ENCODE assay signal across 26 cellular contexts in genomic region chr12:100953217-100953616, GRCh38.
DNase-seq lines count a peak whose midpoint lies in the region; ATAC-seq and TF ChIP-seq lines count a peak whose summit lies in the region.
"Had no signal": no experiment of that assay in that cellular context is flagged by ENCODE, and none has a peak within 500 bp of the region (broad histone marks: within the 10 kb centered on the region; RNA-seq: fewer than 3 reads in every experiment).

No MANE protein-coding gene starts in this region.

- no peak for TF ChIP-seq CTCF in cardiac fibroblast (IDR thresholded peaks at IDR 0.05; ENCODE audit: low read depth, low read length)
- no peak for TF ChIP-seq CTCF in chondrocyte (IDR thresholded peaks at IDR 0.05)

- peaks cover 40% of the 10 kb centered on the region for H3K4me1 Mint-ChIP-seq in chondrocyte (ENCODE audit: low read depth)
- H3K4me1 Mint-ChIP-seq: activated CD4-positive, alpha-beta memory T cell treated with anti-CD3 and anti-CD28 coated beads, Interleukin-2, amount 10 ng/mL, durations not matched to agents 7 days and 5 days; activated naive CD8-positive, alpha-beta T cell treated with anti-CD3 and anti-CD28 coated beads, Interleukin-2, amount 50 U/mL, for 24 hours; neural crest cell; stimulated activated effector memory CD8-positive, alpha-beta T cell treated with anti-CD3 and anti-CD28 coated beads, Interleukin-12 subunit alpha, Interleukin-12 subunit beta, amount 100 ng/mL, for 72 hours had no signal

- no peak overlapping the region for H3K27ac Mint-ChIP-seq in chondrocyte (ENCODE audit: unreplicated experiment)
- H3K27ac Mint-ChIP-seq: activated CD4-positive, alpha-beta memory T cell treated with anti-CD3 and anti-CD28 coated beads, Interleukin-2, amount 10 ng/mL, durations not matched to agents 7 days and 5 days; activated naive CD8-positive, alpha-beta T cell treated with anti-CD3 and anti-CD28 coated beads, Interleukin-2, amount 50 U/mL, for 24 hours; stimulated activated effector memory CD8-positive, alpha-beta T cell treated with anti-CD3 and anti-CD28 coated beads, Interleukin-12 subunit alpha, Interleukin-12 subunit beta, amount 100 ng/mL, for 72 hours had no signal

- no peaks in the 10 kb centered on the region for H3K9me3 Mint-ChIP-seq in chondrocyte (ENCODE audit: low read depth)
- H3K9me3 Mint-ChIP-seq: activated naive CD8-positive, alpha-beta T cell treated with anti-CD3 and anti-CD28 coated beads, Interleukin-2, amount 50 U/mL, for 24 hours; neural crest cell had no signal

- no peak overlapping the region for H3K4me3 ChIP-seq in Jurkat, Clone E6-1 (ENCODE audit: low read length)
- H3K4me3 ChIP-seq in cardiac fibroblast (replicated peaks in 1 of 2; ENCODE audit: low read depth in 2 of 2, low read length in 2 of 2): no peak overlapping the region
- H3K4me3 ChIP-seq: BLaER1 treated with 17β-estradiol and CSF1 and Interleukin-3, amounts not matched to agents 10 nM and 100 nM; gastroesophageal sphincter; right atrium auricular region had no signal

- H3K27me3 Mint-ChIP-seq in chondrocyte (ENCODE audit: low read depth): no peaks in the 10 kb centered on the region
- H3K27me3 Mint-ChIP-seq: activated CD4-positive, alpha-beta memory T cell treated with anti-CD3 and anti-CD28 coated beads, Interleukin-2, amount 10 ng/mL, durations not matched to agents 7 days and 5 days; activated naive CD8-positive, alpha-beta T cell treated with anti-CD3 and anti-CD28 coated beads, Interleukin-2, amount 50 U/mL, for 24 hours had no signal

- H3K36me3 Mint-ChIP-seq in chondrocyte (ENCODE audit: low read depth): no peaks in the 10 kb centered on the region
- H3K36me3 Mint-ChIP-seq: stimulated activated effector memory CD8-positive, alpha-beta T cell treated with anti-CD3 and anti-CD28 coated beads, Interleukin-12 subunit alpha, Interleukin-12 subunit beta, amount 100 ng/mL, for 72 hours had no signal

- no peak overlapping the region for H3K4me3 Mint-ChIP-seq in chondrocyte (ENCODE audit: unreplicated experiment)
- H3K4me3 Mint-ChIP-seq: activated CD4-positive, alpha-beta memory T cell treated with anti-CD3 and anti-CD28 coated beads, Interleukin-2, amount 10 ng/mL, durations not matched to agents 7 days and 5 days; activated naive CD8-positive, alpha-beta T cell treated with anti-CD3 and anti-CD28 coated beads, Interleukin-2, amount 50 U/mL, for 24 hours; neural crest cell; stimulated activated effector memory CD8-positive, alpha-beta T cell treated with anti-CD3 and anti-CD28 coated beads, Interleukin-12 subunit alpha, Interleukin-12 subunit beta, amount 100 ng/mL, for 72 hours had no signal

- no peak for ATAC-seq in left lobe of liver
- ATAC-seq: activated CD4-positive, CD25-positive, alpha-beta regulatory T cell treated with anti-CD3 and anti-CD28 coated beads, Interleukin-2, amount 50 U/mL, for 24 hours; activated naive CD8-positive, alpha-beta T cell treated with anti-CD3 and anti-CD28 coated beads, Interleukin-2, amount 50 U/mL, for 24 hours; gastroesophageal sphincter; stimulated activated effector memory CD8-positive, alpha-beta T cell treated with anti-CD3 and anti-CD28 coated beads, Interleukin-12 subunit alpha, Interleukin-12 subunit beta, amount 100 ng/mL, for 72 hours had no signal

- DNase-seq in EL (peak; percentile 23), cardiac fibroblast (ENCODE audit: low read depth in 2 of 2) (peak; percentile 5 to 15), kidney tubule cell (ENCODE audit: low spot score) (peak; percentile 20), chondrocyte (ENCODE audit: low spot score) (no peak), NCI-H524 treated with DMSO at 0.1 percent for 48 hours (lab: John Stamatoyannopoulos, UW) (no peak), left lobe of liver (ENCODE audit: low spot score) (no peak)
- peak; percentile 0 for DNase-seq in Jurkat, Clone E6-1 (ENCODE audit: low read depth, low spot score)
- DNase-seq: activated CD4-positive, alpha-beta memory T cell treated with anti-CD3 and anti-CD28 coated beads, Interleukin-2, amount 10 ng/mL, durations not matched to agents 7 days and 5 days; activated gamma-delta T cell; activated naive CD8-positive, alpha-beta T cell treated with anti-CD3 and anti-CD28 coated beads, Interleukin-2, amount 50 U/mL, for 24 hours; effector CD4-positive, alpha-beta T cell; GOT3; Kasumi-1; kidney; NCI-H1694 treated with DMSO at 0.1 percent for 48 hours; NCI-H748 treated with DMSO at 0.1 percent for 48 hours; OCI-M1; Right ventricle myocardium superior; stimulated activated CD4-positive, alpha-beta T cell treated with anti-CD3 and anti-CD28 coated beads, Interleukin-2, amount 100 ng/mL, for 48 hours; substantia nigra had no signal

Comparison
In these comparisons a context has a peak if more than half of its experiments do, and no peak if none do; other contexts are left out.
1. DNase-seq: peak in EL (single experiment), Jurkat, Clone E6-1 (single experiment), cardiac fibroblast (2 of 2) and kidney tubule cell (single experiment); none in chondrocyte (single experiment), NCI-H524 treated with DMSO at 0.1 percent for 48 hours (single experiment) and left lobe of liver (single experiment).